In the genomic region with DNA sequence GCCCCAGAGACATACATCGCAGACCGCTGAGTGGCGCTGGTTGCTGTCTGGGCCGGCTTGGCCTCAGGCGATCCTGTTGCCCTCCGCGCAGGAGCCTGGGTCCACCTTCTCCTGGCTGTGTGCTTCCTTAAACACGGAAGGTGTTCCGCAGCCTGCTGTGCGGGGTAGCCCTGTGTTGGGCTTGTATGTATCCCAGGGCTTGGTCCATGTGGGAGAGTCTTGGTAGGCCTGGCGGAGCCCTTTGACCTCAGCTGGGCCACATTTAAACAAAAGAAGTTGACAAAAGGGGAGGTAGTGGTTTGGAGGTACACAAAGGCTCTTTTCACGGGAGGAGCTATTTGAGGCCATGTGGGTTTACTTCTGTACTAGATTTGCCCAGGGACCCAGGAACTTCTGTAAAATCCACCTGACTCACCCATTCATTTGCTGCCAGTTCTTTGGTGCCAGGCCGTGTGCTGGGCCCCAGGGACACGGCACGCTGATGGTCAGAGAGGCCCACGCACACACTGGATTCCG, we compare ENCODE assay signal across 1 cellular context.
TF ChIP-seq lines count a peak whose summit lies in the region.

No MANE protein-coding gene starts in this region.

TF ChIP-seq in HepG2, 621 proteins besides CTCF, POLR2A, EP300 and RAD21 (continued from another document and continues in another):
- TF ChIP-seq GLMP (CRISPR knock-in tag; IDR thresholded peaks at IDR 0.05; ENCODE audit: borderline replicate concordance) (no peak), HNRNPK (IDR thresholded peaks at IDR 0.05; ENCODE audit: low read depth, low read length, poor library complexity, severe bottlenecking) (no peak), LCORL (IDR thresholded peaks at IDR 0.05) (no peak), LCORL (CRISPR knock-in tag; IDR thresholded peaks at IDR 0.05) (peak; percentile 92), ZNF574 (CRISPR knock-in tag; IDR thresholded peaks at IDR 0.05) (peak; percentile 42; the same call in 1 of the 2 replicates), JUND (CRISPR knock-in tag; IDR thresholded peaks at IDR 0.05) (0 out of 2 replicates have a peak, but pooled peaks have one; percentile 27), ZNF564 (CRISPR knock-in tag; IDR thresholded peaks at IDR 0.05) (0 out of 2 replicates have a peak, but pooled peaks have one; percentile 64), ZNF567 (CRISPR knock-in tag; IDR thresholded peaks at IDR 0.05; ENCODE audit: borderline replicate concordance) (no peak), MAF1 (CRISPR knock-in tag; IDR thresholded peaks at IDR 0.05; ENCODE audit: borderline replicate concordance) (no peak), ETV5 (CRISPR knock-in tag; IDR thresholded peaks at IDR 0.05; ENCODE audit: borderline replicate concordance) (peak; percentile 46; the same call in 1 of the 2 replicates), NFE2 (CRISPR knock-in tag; IDR thresholded peaks at IDR 0.05) (no peak), ZBTB21 (CRISPR knock-in tag; IDR thresholded peaks at IDR 0.05) (no peak), SOX13 (IDR thresholded peaks at IDR 0.05) (peak; percentile 69; the same call in 1 of the 2 replicates), SOX13 (CRISPR knock-in tag; conservative IDR thresholded peaks at IDR 0.05 in 1 of 2, IDR thresholded peaks at IDR 0.05 in 1 of 2) (peak in 1 of 2 experiments; percentile 95; a peak in 2 of 4 replicates), ZFAT (CRISPR knock-in tag; conservative IDR thresholded peaks at IDR 0.05) (no peak), STAG1 (CRISPR knock-in tag; IDR thresholded peaks at IDR 0.05) (peak; percentile 64), ZNF24 (IDR thresholded peaks at IDR 0.05) (no peak), PTBP1 (IDR thresholded peaks at IDR 0.05; ENCODE audit: low read depth, low read length, poor library complexity, severe bottlenecking) (no peak), ZNF367 (CRISPR knock-in tag; IDR thresholded peaks at IDR 0.05; ENCODE audit: borderline replicate concordance) (0 out of 2 replicates have a peak, but pooled peaks have one; percentile 42), ZNF605 (CRISPR knock-in tag; IDR thresholded peaks at IDR 0.05) (peak; percentile 67; the same call in 1 of the 2 replicates), PPARG (CRISPR knock-in tag; conservative IDR thresholded peaks at IDR 0.05) (peak; percentile 74), KMT2B (CRISPR knock-in tag; IDR thresholded peaks at IDR 0.05) (no peak; the same call in 1 of the 2 replicates), ARNTL (CRISPR knock-in tag; IDR thresholded peaks at IDR 0.05) (peak; percentile 76), ZNF878 (CRISPR knock-in tag; IDR thresholded peaks at IDR 0.05) (no peak), CEBPB (IDR thresholded peaks at IDR 0.05; ENCODE audit: borderline replicate concordance, low read depth, low read length) (no peak), KAT7 (CRISPR knock-in tag; IDR thresholded peaks at IDR 0.05; ENCODE audit: borderline replicate concordance) (peak; percentile 51; the same call in 1 of the 2 replicates), NR2C2 (CRISPR knock-in tag; IDR thresholded peaks at IDR 0.05; ENCODE audit: borderline replicate concordance) (peak; percentile 87), FIP1L1 (IDR thresholded peaks at IDR 0.05; ENCODE audit: borderline replicate concordance, insufficient read depth, low read depth, low read length) (no peak), TRIM22 (IDR thresholded peaks at IDR 0.05) (no peak), TAF15 (IDR thresholded peaks at IDR 0.05; ENCODE audit: low read depth, low read length, poor library complexity, severe bottlenecking) (no peak), MYC (CRISPR knock-in tag; IDR thresholded peaks at IDR 0.05; ENCODE audit: borderline replicate concordance) (peak; percentile 83), ZNF589 (CRISPR knock-in tag; conservative IDR thresholded peaks at IDR 0.05) (no peak)
- TF ChIP-seq, protein P1, sequence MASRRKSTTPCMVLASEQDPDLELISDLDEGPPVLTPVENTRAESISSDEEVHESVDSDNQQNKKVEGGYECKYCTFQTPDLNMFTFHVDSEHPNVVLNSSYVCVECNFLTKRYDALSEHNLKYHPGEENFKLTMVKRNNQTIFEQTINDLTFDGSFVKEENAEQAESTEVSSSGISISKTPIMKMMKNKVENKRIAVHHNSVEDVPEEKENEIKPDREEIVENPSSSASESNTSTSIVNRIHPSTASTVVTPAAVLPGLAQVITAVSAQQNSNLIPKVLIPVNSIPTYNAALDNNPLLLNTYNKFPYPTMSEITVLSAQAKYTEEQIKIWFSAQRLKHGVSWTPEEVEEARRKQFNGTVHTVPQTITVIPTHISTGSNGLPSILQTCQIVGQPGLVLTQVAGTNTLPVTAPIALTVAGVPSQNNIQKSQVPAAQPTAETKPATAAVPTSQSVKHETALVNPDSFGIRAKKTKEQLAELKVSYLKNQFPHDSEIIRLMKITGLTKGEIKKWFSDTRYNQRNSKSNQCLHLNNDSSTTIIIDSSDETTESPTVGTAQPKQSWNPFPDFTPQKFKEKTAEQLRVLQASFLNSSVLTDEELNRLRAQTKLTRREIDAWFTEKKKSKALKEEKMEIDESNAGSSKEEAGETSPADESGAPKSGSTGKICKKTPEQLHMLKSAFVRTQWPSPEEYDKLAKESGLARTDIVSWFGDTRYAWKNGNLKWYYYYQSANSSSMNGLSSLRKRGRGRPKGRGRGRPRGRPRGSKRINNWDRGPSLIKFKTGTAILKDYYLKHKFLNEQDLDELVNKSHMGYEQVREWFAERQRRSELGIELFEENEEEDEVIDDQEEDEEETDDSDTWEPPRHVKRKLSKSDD (CRISPR knock-in tag; IDR thresholded peaks at IDR 0.05; ENCODE audit: low read depth): no peak
- TF ChIP-seq, protein P2, sequence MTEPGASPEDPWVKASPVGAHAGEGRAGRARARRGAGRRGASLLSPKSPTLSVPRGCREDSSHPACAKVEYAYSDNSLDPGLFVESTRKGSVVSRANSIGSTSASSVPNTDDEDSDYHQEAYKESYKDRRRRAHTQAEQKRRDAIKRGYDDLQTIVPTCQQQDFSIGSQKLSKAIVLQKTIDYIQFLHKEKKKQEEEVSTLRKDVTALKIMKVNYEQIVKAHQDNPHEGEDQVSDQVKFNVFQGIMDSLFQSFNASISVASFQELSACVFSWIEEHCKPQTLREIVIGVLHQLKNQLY (CRISPR knock-in tag; IDR thresholded peaks at IDR 0.05): 0 out of 2 replicates have a peak, but pooled peaks have one; percentile 48
- TF ChIP-seq, protein P3, sequence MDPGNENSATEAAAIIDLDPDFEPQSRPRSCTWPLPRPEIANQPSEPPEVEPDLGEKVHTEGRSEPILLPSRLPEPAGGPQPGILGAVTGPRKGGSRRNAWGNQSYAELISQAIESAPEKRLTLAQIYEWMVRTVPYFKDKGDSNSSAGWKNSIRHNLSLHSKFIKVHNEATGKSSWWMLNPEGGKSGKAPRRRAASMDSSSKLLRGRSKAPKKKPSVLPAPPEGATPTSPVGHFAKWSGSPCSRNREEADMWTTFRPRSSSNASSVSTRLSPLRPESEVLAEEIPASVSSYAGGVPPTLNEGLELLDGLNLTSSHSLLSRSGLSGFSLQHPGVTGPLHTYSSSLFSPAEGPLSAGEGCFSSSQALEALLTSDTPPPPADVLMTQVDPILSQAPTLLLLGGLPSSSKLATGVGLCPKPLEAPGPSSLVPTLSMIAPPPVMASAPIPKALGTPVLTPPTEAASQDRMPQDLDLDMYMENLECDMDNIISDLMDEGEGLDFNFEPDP (CRISPR knock-in tag; conservative IDR thresholded peaks at IDR 0.05): no peak
- TF ChIP-seq, protein P4, sequence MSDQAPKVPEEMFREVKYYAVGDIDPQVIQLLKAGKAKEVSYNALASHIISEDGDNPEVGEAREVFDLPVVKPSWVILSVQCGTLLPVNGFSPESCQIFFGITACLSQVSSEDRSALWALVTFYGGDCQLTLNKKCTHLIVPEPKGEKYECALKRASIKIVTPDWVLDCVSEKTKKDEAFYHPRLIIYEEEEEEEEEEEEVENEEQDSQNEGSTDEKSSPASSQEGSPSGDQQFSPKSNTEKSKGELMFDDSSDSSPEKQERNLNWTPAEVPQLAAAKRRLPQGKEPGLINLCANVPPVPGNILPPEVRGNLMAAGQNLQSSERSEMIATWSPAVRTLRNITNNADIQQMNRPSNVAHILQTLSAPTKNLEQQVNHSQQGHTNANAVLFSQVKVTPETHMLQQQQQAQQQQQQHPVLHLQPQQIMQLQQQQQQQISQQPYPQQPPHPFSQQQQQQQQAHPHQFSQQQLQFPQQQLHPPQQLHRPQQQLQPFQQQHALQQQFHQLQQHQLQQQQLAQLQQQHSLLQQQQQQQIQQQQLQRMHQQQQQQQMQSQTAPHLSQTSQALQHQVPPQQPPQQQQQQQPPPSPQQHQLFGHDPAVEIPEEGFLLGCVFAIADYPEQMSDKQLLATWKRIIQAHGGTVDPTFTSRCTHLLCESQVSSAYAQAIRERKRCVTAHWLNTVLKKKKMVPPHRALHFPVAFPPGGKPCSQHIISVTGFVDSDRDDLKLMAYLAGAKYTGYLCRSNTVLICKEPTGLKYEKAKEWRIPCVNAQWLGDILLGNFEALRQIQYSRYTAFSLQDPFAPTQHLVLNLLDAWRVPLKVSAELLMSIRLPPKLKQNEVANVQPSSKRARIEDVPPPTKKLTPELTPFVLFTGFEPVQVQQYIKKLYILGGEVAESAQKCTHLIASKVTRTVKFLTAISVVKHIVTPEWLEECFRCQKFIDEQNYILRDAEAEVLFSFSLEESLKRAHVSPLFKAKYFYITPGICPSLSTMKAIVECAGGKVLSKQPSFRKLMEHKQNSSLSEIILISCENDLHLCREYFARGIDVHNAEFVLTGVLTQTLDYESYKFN (CRISPR knock-in tag; conservative IDR thresholded peaks at IDR 0.05): peak; percentile 88
- TF ChIP-seq, protein P5, sequence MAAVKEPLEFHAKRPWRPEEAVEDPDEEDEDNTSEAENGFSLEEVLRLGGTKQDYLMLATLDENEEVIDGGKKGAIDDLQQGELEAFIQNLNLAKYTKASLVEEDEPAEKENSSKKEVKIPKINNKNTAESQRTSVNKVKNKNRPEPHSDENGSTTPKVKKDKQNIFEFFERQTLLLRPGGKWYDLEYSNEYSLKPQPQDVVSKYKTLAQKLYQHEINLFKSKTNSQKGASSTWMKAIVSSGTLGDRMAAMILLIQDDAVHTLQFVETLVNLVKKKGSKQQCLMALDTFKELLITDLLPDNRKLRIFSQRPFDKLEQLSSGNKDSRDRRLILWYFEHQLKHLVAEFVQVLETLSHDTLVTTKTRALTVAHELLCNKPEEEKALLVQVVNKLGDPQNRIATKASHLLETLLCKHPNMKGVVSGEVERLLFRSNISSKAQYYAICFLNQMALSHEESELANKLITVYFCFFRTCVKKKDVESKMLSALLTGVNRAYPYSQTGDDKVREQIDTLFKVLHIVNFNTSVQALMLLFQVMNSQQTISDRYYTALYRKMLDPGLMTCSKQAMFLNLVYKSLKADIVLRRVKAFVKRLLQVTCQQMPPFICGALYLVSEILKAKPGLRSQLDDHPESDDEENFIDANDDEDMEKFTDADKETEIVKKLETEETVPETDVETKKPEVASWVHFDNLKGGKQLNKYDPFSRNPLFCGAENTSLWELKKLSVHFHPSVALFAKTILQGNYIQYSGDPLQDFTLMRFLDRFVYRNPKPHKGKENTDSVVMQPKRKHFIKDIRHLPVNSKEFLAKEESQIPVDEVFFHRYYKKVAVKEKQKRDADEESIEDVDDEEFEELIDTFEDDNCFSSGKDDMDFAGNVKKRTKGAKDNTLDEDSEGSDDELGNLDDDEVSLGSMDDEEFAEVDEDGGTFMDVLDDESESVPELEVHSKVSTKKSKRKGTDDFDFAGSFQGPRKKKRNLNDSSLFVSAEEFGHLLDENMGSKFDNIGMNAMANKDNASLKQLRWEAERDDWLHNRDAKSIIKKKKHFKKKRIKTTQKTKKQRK (IDR thresholded peaks at IDR 0.05; ENCODE audit: low read length): no peak
- TF ChIP-seq, protein P6, sequence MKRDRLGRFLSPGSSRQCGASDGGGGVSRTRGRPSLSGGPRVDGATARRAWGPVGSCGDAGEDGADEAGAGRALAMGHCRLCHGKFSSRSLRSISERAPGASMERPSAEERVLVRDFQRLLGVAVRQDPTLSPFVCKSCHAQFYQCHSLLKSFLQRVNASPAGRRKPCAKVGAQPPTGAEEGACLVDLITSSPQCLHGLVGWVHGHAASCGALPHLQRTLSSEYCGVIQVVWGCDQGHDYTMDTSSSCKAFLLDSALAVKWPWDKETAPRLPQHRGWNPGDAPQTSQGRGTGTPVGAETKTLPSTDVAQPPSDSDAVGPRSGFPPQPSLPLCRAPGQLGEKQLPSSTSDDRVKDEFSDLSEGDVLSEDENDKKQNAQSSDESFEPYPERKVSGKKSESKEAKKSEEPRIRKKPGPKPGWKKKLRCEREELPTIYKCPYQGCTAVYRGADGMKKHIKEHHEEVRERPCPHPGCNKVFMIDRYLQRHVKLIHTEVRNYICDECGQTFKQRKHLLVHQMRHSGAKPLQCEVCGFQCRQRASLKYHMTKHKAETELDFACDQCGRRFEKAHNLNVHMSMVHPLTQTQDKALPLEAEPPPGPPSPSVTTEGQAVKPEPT (CRISPR knock-in tag; IDR thresholded peaks at IDR 0.05; ENCODE audit: low read depth): peak; percentile 91
